Comparison of ENCODE assay signal across 13 cellular contexts in genomic region chr19:47020132-47020805, GRCh38. TPM values are rescaled to one million over a fixed set of nuclear protein-coding genes. Genes with fewer than 3 reads are reported as not detected.
DNase-seq lines count a peak whose midpoint lies in the region; ATAC-seq and TF ChIP-seq lines count a peak whose summit lies in the region.
"Had no signal": no experiment of that assay in that cellular context is flagged by ENCODE, and none has a peak within 500 bp of the region (broad histone marks: within the 10 kb centered on the region; RNA-seq: fewer than 3 reads in every experiment).

No MANE protein-coding gene starts in this region.

- POLR2A ChIA-PET in Caco-2 (lab: Charles Lee), result interaction anchor here (0.6 to 1.8 kb wide), 2 partner anchors 38 to 93 kb away, joined by 4 to 5 read pairs; partner anchors contain the start of gene ZC3H4

- no peak overlapping the region for H2AK5ac ChIP-seq in trophoblast cell (ENCODE audit: low read length)

- H3K4me3 ChIP-seq in Caco-2 (ENCODE audit: low read depth, low read length) (peak overlapping the region; percentile 37), endodermal cell (ENCODE audit: low read length) (no peak overlapping the region), trophoblast cell (ENCODE audit: low read depth, low read length) (peak overlapping the region; percentile 36)

- intact Hi-C loops in Caco-2 (cut with micrococcal nuclease; ENCODE audit: unreplicated experiment), result no loop called here

- H3K4me1 Mint-ChIP-seq in Caco-2 (ENCODE audit: low read depth, unreplicated experiment), result no peaks in the 10 kb centered on the region
- H3K4me1 Mint-ChIP-seq in endodermal cell, result peaks cover 9% of the 10 kb centered on the region

- no peak for TF ChIP-seq CTCF in Caco-2 (IDR thresholded peaks at IDR 0.05; ENCODE audit: insufficient read depth in 1 of 2, low read depth in 1 of 2, low read length in 1 of 2, severe bottlenecking in 1 of 2, unreplicated experiment in 1 of 2)
- no peak for TF ChIP-seq CTCF in endodermal cell (conservative IDR thresholded peaks at IDR 0.05)

- 0 to 3% methylated on average over 2 to 61 of the region's 62 CpGs for WGBS in endodermal cell (ENCODE audit: insufficient coverage in 1 of 2, insufficient read length in 1 of 2), 2 experiments
- no CpG with 5 or more reads among the region's 62 CpGs for WGBS in trophoblast cell (ENCODE audit: extremely low coverage, insufficient coverage, insufficient read length)

- H3K27me3 Mint-ChIP-seq in Caco-2 (ENCODE audit: insufficient read depth, unreplicated experiment) (peaks cover 7% of the 10 kb centered on the region), endodermal cell (ENCODE audit: insufficient read depth) (peaks cover 73% of the 10 kb centered on the region)

- H4K91ac ChIP-seq in trophoblast cell (ENCODE audit: low read depth, low read length), result no peak overlapping the region

- peaks cover 4% of the 10 kb centered on the region for H3K36me3 Mint-ChIP-seq in Caco-2 (ENCODE audit: insufficient read depth, unreplicated experiment)
- no peaks in the 10 kb centered on the region for H3K36me3 Mint-ChIP-seq in endodermal cell (ENCODE audit: low read depth)

- in situ Hi-C loops in KBM-7 (cut with MboI; ENCODE audit: low pct_unique_long_range_greater_than_20kb, low sequenced_read_pairs), result no loop called here

- H3K23ac ChIP-seq in trophoblast cell (ENCODE audit: low read length), result no peak overlapping the region

- H3K9me3 Mint-ChIP-seq in Caco-2 (ENCODE audit: unreplicated experiment) (no peaks in the 10 kb centered on the region), endodermal cell (no peaks in the 10 kb centered on the region)
- H3K9me3 Mint-ChIP-seq: neural crest cell had no signal

- no peak overlapping the region for H2BK5ac ChIP-seq in trophoblast cell (ENCODE audit: low read depth, low read length, poor library complexity)

- no peak overlapping the region for H4K12ac ChIP-seq in trophoblast cell (ENCODE audit: low read depth, low read length)

- H3K4ac ChIP-seq in trophoblast cell (ENCODE audit: low read depth, low read length), result no peak overlapping the region

- CTCF ChIA-PET in Caco-2 (lab: Charles Lee), result interaction anchor here (0.6 to 1.0 kb wide), 2 partner anchors 193 to 224 kb away, joined by 3 read pairs; no protein-coding TSS in a partner anchor

- H3K18ac ChIP-seq in trophoblast cell (ENCODE audit: low read length), result no peak overlapping the region

- peaks cover 1% of the 10 kb centered on the region for H3K27me3 ChIP-seq in Caco-2 (replicated peaks; ENCODE audit: control insufficient read depth, insufficient read depth, low read length)
- H3K27me3 ChIP-seq in endodermal cell (ENCODE audit: control insufficient read depth, insufficient read depth, low read length, poor library complexity, severe bottlenecking), result peaks cover 66% of the 10 kb centered on the region
- H3K27me3 ChIP-seq in trophoblast cell (ENCODE audit: insufficient read depth, low read length), result peaks cover 46% of the 10 kb centered on the region

- no peak overlapping the region for H3K27ac ChIP-seq in endodermal cell (ENCODE audit: low read depth, low read length)
- no peak overlapping the region for H3K27ac ChIP-seq in trophoblast cell (ENCODE audit: low read depth, low read length)

- no peaks in the 10 kb centered on the region for H3K36me3 ChIP-seq in Caco-2 (ENCODE audit: control insufficient read depth, insufficient read depth, low read length)
- H3K36me3 ChIP-seq in endodermal cell (ENCODE audit: control insufficient read depth, insufficient read depth, low read length), result no peaks in the 10 kb centered on the region
- H3K36me3 ChIP-seq in trophoblast cell (ENCODE audit: control insufficient read depth in 1 of 2, insufficient read depth in 2 of 2, low read length in 2 of 2), result no peaks in the 10 kb centered on the region

- BruUV-seq in Caco-2 (replicated peaks; lab: Mats Ljungman, UMichigan), result no TSS peak

- H3K4me3 Mint-ChIP-seq in Caco-2 (ENCODE audit: unreplicated experiment) (peak overlapping the region; percentile 70), endodermal cell (peak overlapping the region; percentile 42)

- peaks cover 8% of the 10 kb centered on the region; the same call in 1 of the 2 replicates for H3K4me1 ChIP-seq in Caco-2
- H3K4me1 ChIP-seq in endodermal cell (ENCODE audit: control insufficient read depth, insufficient read depth, low read length), result no peaks in the 10 kb centered on the region
- peaks cover 5 to 15% of the 10 kb centered on the region in 2 experiments for H3K4me1 ChIP-seq in trophoblast cell (ENCODE audit: control insufficient read depth in 1 of 2, insufficient read depth in 2 of 2, low read length in 2 of 2)

- peak overlapping the region; percentile 13 for H2AFZ ChIP-seq in trophoblast cell (ENCODE audit: insufficient read depth, low read length, poor library complexity)

- H3K9ac ChIP-seq in endodermal cell (ENCODE audit: extremely low read depth, low read length, poor library complexity, severe bottlenecking) (no peak overlapping the region), trophoblast cell (ENCODE audit: low read length) (no peak overlapping the region)

- H2BK120ac ChIP-seq in trophoblast cell (ENCODE audit: insufficient read depth, low read length, poor library complexity), result peak overlapping the region; percentile 30

- no peak overlapping the region for H2BK12ac ChIP-seq in trophoblast cell (ENCODE audit: low read length)

- no peak overlapping the region for H4K8ac ChIP-seq in trophoblast cell (ENCODE audit: low read depth, low read length)

- H3K14ac ChIP-seq in trophoblast cell (ENCODE audit: low read length), result no peak overlapping the region

- H3K9me3 ChIP-seq in Caco-2 (no peaks in the 10 kb centered on the region), endodermal cell (ENCODE audit: control insufficient read depth, low read length) (no peaks in the 10 kb centered on the region), trophoblast cell (ENCODE audit: insufficient read depth, low read depth, low read length) (no peaks in the 10 kb centered on the region)

- ATAC-seq in HG03565 (IDR thresholded peaks at IDR 0.05; ENCODE audit: unreplicated experiment), result no peak
- ATAC-seq: esophagus mucosa had no signal

- no peaks in the 10 kb centered on the region for H3K79me2 ChIP-seq in trophoblast cell (ENCODE audit: control insufficient read depth, insufficient read depth, low read length, poor library complexity)

- no peak for DNase-seq in Caco-2
- DNase-seq in KBM-7, result peak; percentile 17
- peak; percentile 62 for DNase-seq in endodermal cell
- DNase-seq in trophoblast cell, result no peak
- no peak for DNase-seq in NCI-H187 treated with DMSO at 0.1 percent for 48 hours (lab: John Stamatoyannopoulos, UW)
- DNase-seq in occipital lobe (lab: John Stamatoyannopoulos, UW), result no peak
- DNase-seq in dedifferentiated amniotic fluid mesenchymal stem cell (ENCODE audit: extremely low spot score), result no peak
- DNase-seq: activated gamma-delta T cell, NCI-H2227 treated with DMSO at 0.1 percent for 48 hours had no signal

- no peak overlapping the region for H3K27ac Mint-ChIP-seq in Caco-2 (ENCODE audit: unreplicated experiment)
- no peak overlapping the region for H3K27ac Mint-ChIP-seq in endodermal cell

- H3K4me2 ChIP-seq in trophoblast cell (ENCODE audit: low read length), result peak overlapping the region; percentile 75

- no peaks in the 10 kb centered on the region for H3K79me1 ChIP-seq in trophoblast cell (ENCODE audit: low read length)

RNA-seq across cellular contexts. Expression of gene NPAS1, which starts 0.6 kb away (rescaled TPM):
- total RNA-seq in Caco-2 (2022) (1.8 and 2.8 TPM in 2 replicates), endodermal cell (1 to 10 TPM; 6.9 to 8.7 TPM), occipital lobe (5.8 TPM)
- polyA plus RNA-seq in endodermal cell (2013, experiment 1 of 2), result 3.6 TPM
- 5.1 TPM for polyA plus RNA-seq in endodermal cell (2013, experiment 2 of 2)
- 0.43 and 0.53 TPM in 2 replicates for polyA plus RNA-seq in trophoblast cell (2013)
- total RNA-seq: T-helper 1 cell treated with Interleukin-12 subunit alpha and Interleukin-12 subunit beta and Interleukin-4 antibody, amounts not matched to agents 30 ng/mL and 1 ng/mL, for 36 hours had no signal

RNA-seq across cellular contexts. Expression of gene TMEM160, which starts 28.2 kb away (rescaled TPM):
- total RNA-seq in Caco-2 (2022) (86.5 and 91.7 TPM in 2 replicates), endodermal cell (10 to 100 TPM; 61.8 to 69.5 TPM), occipital lobe (20.9 TPM)
- 44.2 TPM for polyA plus RNA-seq in endodermal cell (2013, experiment 1 of 2)
- polyA plus RNA-seq in endodermal cell (2013, experiment 2 of 2), result 34.1 TPM
- 32.3 and 35.7 TPM in 2 replicates for polyA plus RNA-seq in trophoblast cell (2013)

Comparison
In these comparisons a context has a peak if more than half of its experiments do, and no peak if none do; other contexts are left out.
1. DNase-seq: peak in KBM-7 (single experiment) and endodermal cell (single experiment); none in Caco-2 (0 of 2), trophoblast cell (0 of 2), NCI-H187 treated with DMSO at 0.1 percent for 48 hours (single experiment), occipital lobe (single experiment) and dedifferentiated amniotic fluid mesenchymal stem cell (single experiment).